ENCODE assay signal across 12 cellular contexts in the genomic region with DNA sequence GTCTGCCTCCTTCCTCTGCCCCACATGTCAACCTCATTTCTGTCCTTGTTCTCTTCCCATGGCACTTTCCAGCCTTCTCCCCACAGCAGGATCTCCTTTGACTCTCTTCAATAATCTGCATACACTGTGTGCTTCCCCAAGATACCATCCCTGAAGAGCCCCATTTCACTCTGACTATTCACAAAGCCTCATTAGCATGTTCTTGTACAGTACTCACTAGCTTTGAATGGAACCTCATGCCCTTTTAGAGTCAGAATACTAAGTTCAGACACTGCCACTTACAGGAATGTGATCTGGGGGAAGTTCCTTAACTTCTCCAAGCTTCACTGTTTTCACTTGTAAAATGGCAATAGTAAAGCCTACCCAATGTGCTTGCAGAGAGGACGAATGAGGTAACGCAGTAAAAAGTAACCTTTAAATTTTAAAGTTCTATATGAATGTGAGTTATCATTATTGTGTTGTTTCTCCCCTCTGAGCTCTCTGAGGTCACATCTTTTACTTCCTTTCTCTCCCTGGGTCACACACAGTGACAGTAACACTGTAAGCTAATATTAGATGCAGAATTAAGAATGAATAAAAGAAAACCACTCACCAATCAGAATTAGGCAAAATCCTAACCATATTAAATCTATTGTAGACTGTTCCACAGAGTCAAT.
DNase-seq lines count a peak whose midpoint lies in the region; ATAC-seq lines count a peak whose summit lies in the region.
"Had no signal": no experiment of that assay in that cellular context is flagged by ENCODE, and none has a peak within 500 bp of the region (broad histone marks: within the 10 kb centered on the region; RNA-seq: fewer than 3 reads in every experiment).

No MANE protein-coding gene starts in this region.

- no peak overlapping the region for H3K23ac ChIP-seq in neuronal stem cell (ENCODE audit: low read depth, low read length, poor library complexity)

- in situ Hi-C loops in GM23248 (cut with MboI) = no loop called here

- H3K27ac Mint-ChIP-seq in naive B cell = peak overlapping the region; percentile 97 to 100 (median 98)

- no peak overlapping the region for H3K4me3 ChIP-seq in GM23248
- H3K4me3 ChIP-seq in neuronal stem cell (ENCODE audit: low read length in 2 of 2) = no peak overlapping the region
- H3K4me3 ChIP-seq: hepatocyte, tibial artery had no signal

- H3K9ac ChIP-seq in GM23248 = peak overlapping the region; percentile 26
- no peak overlapping the region for H3K9ac ChIP-seq in neuronal stem cell (ENCODE audit: low read depth, low read length, poor library complexity)

- H3K4me1 ChIP-seq in GM23248 (ENCODE audit: insufficient read depth) = peaks cover 43% of the 10 kb centered on the region
- H3K4me1 ChIP-seq in neuronal stem cell (ENCODE audit: control insufficient read depth in 2 of 2, insufficient read depth in 1 of 2, low read depth in 1 of 2, low read length in 2 of 2) = no peaks in the 10 kb centered on the region
- H3K4me1 ChIP-seq: tibial artery had no signal

- peak overlapping the region; percentile 22 for H3K4me2 ChIP-seq in GM23248 (ENCODE audit: unreplicated experiment)
- no peak overlapping the region for H3K4me2 ChIP-seq in neuronal stem cell (ENCODE audit: insufficient read depth, low read length, poor library complexity, severe bottlenecking)
- H3K4me2 ChIP-seq: hepatocyte had no signal

- H2BK5ac ChIP-seq in neuronal stem cell (ENCODE audit: low read length) = no peak overlapping the region

- H4K8ac ChIP-seq in neuronal stem cell (ENCODE audit: low read depth, low read length) = no peak overlapping the region

- peak overlapping the region; percentile 64 to 85 (median 79) for H3K4me3 Mint-ChIP-seq in naive B cell

- H3K4me1 Mint-ChIP-seq in naive B cell = peaks cover 66 to 88% (median 71%) of the 10 kb centered on the region in 3 donors

- H3K36me3 ChIP-seq in GM23248 (ENCODE audit: low read depth) (no peaks in the 10 kb centered on the region), neuronal stem cell (replicated peaks in 1 of 2; ENCODE audit: control insufficient read depth in 2 of 2, insufficient read depth in 2 of 2, low read length in 2 of 2) (no peaks in the 10 kb centered on the region)
- H3K36me3 ChIP-seq: tibial artery had no signal

- no peak overlapping the region for H2BK120ac ChIP-seq in neuronal stem cell (ENCODE audit: low read depth, low read length)

- H3K27me3 Mint-ChIP-seq in naive B cell = no peaks in the 10 kb centered on the region

- ATAC-seq in GM18520 (IDR thresholded peaks at IDR 0.05; ENCODE audit: unreplicated experiment) (peak; percentile 51), naive B cell (ENCODE audit: low read depth in 2 of 2) (peak; percentile 16 to 22), GM19035 (IDR thresholded peaks at IDR 0.05; ENCODE audit: unreplicated experiment) (no peak)

- H3K9me2 ChIP-seq in GM23248 (ENCODE audit: insufficient read depth) = no peaks in the 10 kb centered on the region

- no peak overlapping the region for H4K91ac ChIP-seq in neuronal stem cell (ENCODE audit: low read depth, low read length, poor library complexity)

- H2AFZ ChIP-seq in GM23248 (peak overlapping the region; percentile 15), neuronal stem cell (ENCODE audit: low read length) (no peak overlapping the region)
- H2AFZ ChIP-seq: hepatocyte had no signal

- H3K79me1 ChIP-seq in neuronal stem cell (ENCODE audit: low read depth, low read length) = no peaks in the 10 kb centered on the region

- no peak overlapping the region for H2AK5ac ChIP-seq in neuronal stem cell (ENCODE audit: low read depth, low read length)

- no peak overlapping the region for H3K14ac ChIP-seq in neuronal stem cell (ENCODE audit: low read length)

- H3K9me3 ChIP-seq in GM23248 (ENCODE audit: low read depth) = no peaks in the 10 kb centered on the region
- H3K9me3 ChIP-seq in neuronal stem cell (replicated peaks in 1 of 2; ENCODE audit: control insufficient read depth in 2 of 2, insufficient read depth in 1 of 2, low read depth in 1 of 2, low read length in 2 of 2) = no peaks in the 10 kb centered on the region
- H3K9me3 ChIP-seq: tibial artery had no signal

- no peaks in the 10 kb centered on the region for H3K36me3 Mint-ChIP-seq in naive B cell

- no peak overlapping the region for H2BK12ac ChIP-seq in neuronal stem cell (ENCODE audit: low read length)

- H3F3A ChIP-seq in GM23248 (ENCODE audit: insufficient read depth) = peaks cover 31% of the 10 kb centered on the region

- H3K27ac ChIP-seq in GM23248 = peak overlapping the region; percentile 57
- H3K27ac ChIP-seq in neuronal stem cell (replicated peaks; ENCODE audit: low read length) = no peak overlapping the region
- H3K27ac ChIP-seq: hepatocyte, tibial artery had no signal

- no peaks in the 10 kb centered on the region for H4K20me1 ChIP-seq in GM23248 (ENCODE audit: insufficient read depth)

- WGBS in GM23248 (ENCODE audit: low coverage in 1 of 2, low lambda C conversion rate in 2 of 2, missing lambda C conversion rate in 2 of 2), 2 experiments = 91 to 93% methylated on average over 2 of the region's 2 CpGs
- WGBS in neuronal stem cell (ENCODE audit: extremely low coverage in 2 of 2, insufficient read length in 2 of 2, insufficient replicate concordance in 1 of 2), 2 donors = no CpG with 5 or more reads among the region's 2 CpGs

- H3K79me2 ChIP-seq in GM23248 (ENCODE audit: insufficient read depth) = no peaks in the 10 kb centered on the region
- H3K79me2 ChIP-seq: hepatocyte had no signal

- no peaks in the 10 kb centered on the region for H3K9me3 Mint-ChIP-seq in naive B cell

- no peak overlapping the region for H3K4ac ChIP-seq in neuronal stem cell (ENCODE audit: low read length)

- H3K18ac ChIP-seq in neuronal stem cell (ENCODE audit: low read length) = no peak overlapping the region

- DNase-seq in GM23248 = peak; percentile 23
- DNase-seq in OCI-M1 (lab: John Stamatoyannopoulos, UW) = peak; percentile 19
- DNase-seq in naive B cell = no peak
- DNase-seq in neuronal stem cell (ENCODE audit: low spot score) = no peak
- DNase-seq in Ammon's horn (ENCODE audit: low spot score) = no peak
- DNase-seq: NCI-H2081; SIG-M5; stimulated activated CD4-positive, alpha-beta T cell treated with anti-CD3 and anti-CD28 coated beads, Interleukin-2, amount 100 ng/mL, for 48 hours; tibial artery had no signal

- no peaks in the 10 kb centered on the region for H3K27me3 ChIP-seq in GM23248 (replicated peaks; ENCODE audit: insufficient read depth)
- H3K27me3 ChIP-seq in neuronal stem cell (ENCODE audit: control insufficient read depth in 3 of 3, insufficient read depth in 3 of 3, low read depth in 1 of 3, low read length in 3 of 3) = no peaks in the 10 kb centered on the region
- H3K27me3 ChIP-seq: hepatocyte, tibial artery had no signal

- no peak overlapping the region for H2BK15ac ChIP-seq in neuronal stem cell (ENCODE audit: low read length)

Comparison
In these comparisons a context has a peak if more than half of its experiments do, and no peak if none do; other contexts are left out.
1. DNase-seq: peak in GM23248 (single experiment) and OCI-M1 (single experiment); none in naive B cell (single experiment), neuronal stem cell (single experiment) and Ammon's horn (single experiment).